In genomic region chr13:53758946-53759345, GRCh38 we compare ENCODE assay signal across 30 cellular contexts.
"Had no signal": no experiment of that assay in that cellular context is flagged by ENCODE, and none has a peak within 500 bp of the region (broad histone marks: within the 10 kb centered on the region; RNA-seq: fewer than 3 reads in every experiment).

No MANE protein-coding gene starts in this region.

- ATAC-seq: activated CD4-positive, CD25-positive, alpha-beta regulatory T cell treated with anti-CD3 and anti-CD28 coated beads, Interleukin-2, amount 50 U/mL, for 24 hours; left cardiac atrium; left ventricle myocardium superior; mucosa of descending colon; pancreas; stimulated activated memory B cell treated with anti-CD40 and anti-IgM and Interleukin-4, amounts not matched to agents 10 μg/mL and 1 μg/mL and 100 μg/mL, for 72 hours; stimulated activated naive CD8-positive, alpha-beta T cell treated with anti-CD3 and anti-CD28 coated beads, Interleukin-15, amount 100 ng/mL, for 72 hours; upper lobe of right lung had no signal

- H3K27me3 Mint-ChIP-seq: activated naive CD8-positive, alpha-beta T cell; central memory CD8-positive, alpha-beta T cell; stimulated activated memory B cell treated with anti-CD40 and anti-IgM and Interleukin-4, amounts not matched to agents 10 μg/mL and 1 μg/mL and 100 μg/mL, for 72 hours; stimulated activated naive CD8-positive, alpha-beta T cell treated with anti-CD3 and anti-CD28 coated beads, Interleukin-15, amount 100 ng/mL, for 72 hours had no signal

- H3K4me3 ChIP-seq: mucosa of descending colon, pancreas, prostate gland, sigmoid colon, thyroid gland, upper lobe of right lung had no signal

- H3K36me3 ChIP-seq: pancreas, prostate gland, sigmoid colon, thyroid gland, upper lobe of right lung had no signal

- H3K4me1 Mint-ChIP-seq: central memory CD8-positive, alpha-beta T cell; nephron; stimulated activated memory B cell treated with anti-CD40 and anti-IgM and Interleukin-4, amounts not matched to agents 10 μg/mL and 1 μg/mL and 100 μg/mL, for 72 hours; stimulated activated naive CD8-positive, alpha-beta T cell treated with anti-CD3 and anti-CD28 coated beads, Interleukin-15, amount 100 ng/mL, for 72 hours had no signal

- H3K36me3 Mint-ChIP-seq: activated naive CD8-positive, alpha-beta T cell; stimulated activated memory B cell treated with anti-CD40 and anti-IgM and Interleukin-4, amounts not matched to agents 10 μg/mL and 1 μg/mL and 100 μg/mL, for 72 hours had no signal

- H3K27ac ChIP-seq: pancreas, prostate gland, sigmoid colon, thyroid gland, upper lobe of right lung, VCaP had no signal

- H3K4me1 ChIP-seq: pancreas, prostate gland, sigmoid colon, thyroid gland, upper lobe of right lung had no signal

- H3K4me3 Mint-ChIP-seq: activated naive CD8-positive, alpha-beta T cell; central memory CD8-positive, alpha-beta T cell; nephron; stimulated activated memory B cell treated with anti-CD40 and anti-IgM and Interleukin-4, amounts not matched to agents 10 μg/mL and 1 μg/mL and 100 μg/mL, for 72 hours; stimulated activated naive CD8-positive, alpha-beta T cell treated with anti-CD3 and anti-CD28 coated beads, Interleukin-15, amount 100 ng/mL, for 72 hours; T-helper 2 cell treated with Interferon-gamma antibody and Interleukin-4, amounts not matched to agents 5 μg/mL and 100 μg/mL, for 36 hours had no signal

- H3K27ac Mint-ChIP-seq: activated naive CD8-positive, alpha-beta T cell; nephron; stimulated activated memory B cell treated with anti-CD40 and anti-IgM and Interleukin-4, amounts not matched to agents 10 μg/mL and 1 μg/mL and 100 μg/mL, for 72 hours; stimulated activated naive CD8-positive, alpha-beta T cell treated with anti-CD3 and anti-CD28 coated beads, Interleukin-15, amount 100 ng/mL, for 72 hours; T-helper 2 cell treated with Interferon-gamma antibody and Interleukin-4, amounts not matched to agents 5 μg/mL and 100 μg/mL, for 36 hours had no signal

- H3K9me3 Mint-ChIP-seq: nephron had no signal

- H3K27me3 ChIP-seq: pancreas, sigmoid colon, thyroid gland, upper lobe of right lung had no signal

- DNase-seq: activated CD4-positive, alpha-beta T cell treated with anti-CD3 and anti-CD28 coated beads for 48 hours; activated CD4-positive, alpha-beta T cell treated with anti-CD3 and anti-CD28 coated beads, Interleukin-2, amount 50 U/mL, for 48 hours; activated CD8-positive, alpha-beta memory T cell treated with anti-CD3 and anti-CD28 coated beads for 24 hours; activated effector memory CD4-positive, alpha-beta T cell treated with Interleukin-2 at 50 U/mL for 16 hours; activated naive CD4-positive, alpha-beta T cell treated with Interleukin-2 at 50 U/mL for 16 hours; anterior cingulate cortex; dermis blood vessel endothelial cell; effector CD4-positive, alpha-beta T cell; glutamatergic neuron; left cardiac atrium; left ventricle myocardium superior; mucosa of descending colon; pancreas; sigmoid colon; small intestine; stimulated activated CD4-positive, alpha-beta T cell treated with anti-CD3 and anti-CD28 coated beads, Interleukin-1b, Interleukin-23, amount 100 ng/mL, for 48 hours; stimulated activated CD4-positive, alpha-beta T cell treated with anti-CD3 and anti-CD28 coated beads, Interleukin-4, amount 100 ng/mL, for 4 hours; stimulated activated CD8-positive, alpha-beta memory T cell treated with anti-CD3 and anti-CD28 coated beads, Interleukin-4, amount 100 ng/mL, for 48 hours; stimulated activated naive CD8-positive, alpha-beta T cell treated with anti-CD3 and anti-CD28 coated beads, Interleukin-15, amount 100 ng/mL, for 72 hours; substantia nigra; thyroid gland; upper lobe of right lung had no signal

- H3K9me3 ChIP-seq: pancreas, prostate gland, thyroid gland, upper lobe of right lung had no signal
